Comparison of ENCODE assay signal across 37 cellular contexts in the genomic region with DNA sequence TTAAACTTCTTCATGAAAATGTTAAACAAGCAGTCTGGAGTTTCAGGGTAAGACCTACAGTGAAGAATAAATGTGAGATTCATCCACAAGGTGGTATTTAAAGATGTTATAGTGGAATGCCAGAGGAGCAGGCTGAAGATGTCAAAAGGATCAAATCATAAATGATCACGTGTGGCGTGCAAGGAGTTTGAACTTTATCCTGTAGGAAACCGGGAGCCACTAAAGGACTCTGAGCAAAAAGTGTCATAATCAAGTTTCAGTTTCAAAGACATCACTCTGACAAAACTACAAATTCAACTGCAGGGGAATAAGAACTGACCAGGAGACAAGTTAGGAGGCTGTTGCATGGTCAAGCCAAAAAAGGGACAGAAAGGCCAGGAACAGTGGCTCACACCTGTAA.
"Had no signal": no experiment of that assay in that cellular context is flagged by ENCODE, and none has a peak within 500 bp of the region (broad histone marks: within the 10 kb centered on the region; RNA-seq: fewer than 3 reads in every experiment).

No MANE protein-coding gene starts in this region.

- H3K27ac ChIP-seq: adrenal gland, body of pancreas, brain microvascular endothelial cell, breast epithelium, VCaP had no signal

- ATAC-seq: activated CD8-positive, alpha-beta T cell treated with anti-CD3 and anti-CD28 coated beads for 36 hours; activated naive CD4-positive, alpha-beta T cell treated with anti-CD3 and anti-CD28 coated beads, Interleukin-2, amount 50 U/mL, for 72 hours; activated T-cell treated with anti-CD3 and anti-CD28 coated beads, Interleukin-2, amount 50 U/mL, for 4 hours; activated T-cell treated with anti-CD3 and anti-CD28 coated beads, Interleukin-2, amount 50 U/mL, for 72 hours; activated T-helper 17 cell treated with anti-CD3 and anti-CD28 coated beads, Interleukin-2, amount 50 U/mL, for 72 hours; body of pancreas had no signal

- H3K9me3 ChIP-seq: adrenal gland, body of pancreas, breast epithelium had no signal

- H3K27ac Mint-ChIP-seq: activated B cell treated with CpG ODN at 0.5 μM for 24 hours; activated CD4-positive, alpha-beta memory T cell treated with anti-CD3 and anti-CD28 coated beads for 36 hours; activated CD4-positive, alpha-beta T cell treated with anti-CD3 and anti-CD28 coated beads, Interleukin-2, amount 10 ng/mL, durations not matched to agents 24 days and 14 days; activated CD8-positive, alpha-beta T cell treated with anti-CD3 and anti-CD28 coated beads for 36 hours; activated naive CD4-positive, alpha-beta T cell treated with anti-CD3 and anti-CD28 coated beads for 36 hours; activated naive CD4-positive, alpha-beta T cell treated with anti-CD3 and anti-CD28 coated beads, Interleukin-2, amount 50 U/mL, for 72 hours; activated naive CD8-positive, alpha-beta T cell treated with anti-CD3 and anti-CD28 coated beads for 36 hours; activated T-cell treated with anti-CD3 and anti-CD28 coated beads, Interleukin-2, amount 50 U/mL, for 72 hours; activated T-helper 1 cell treated with anti-CD3 and anti-CD28 coated beads, Interleukin-12 subunit alpha, Interleukin-12 subunit beta, Interleukin-2, Interleukin-4 antibody, amounts not matched to agents 30 ng/mL and 10 ng/mL and 1 ng/mL, durations not matched to agents 14 hours and 24 hours and 36 hours; T-helper 1 cell treated with Interleukin-12 subunit alpha and Interleukin-12 subunit beta and Interleukin-4 antibody, amounts not matched to agents 30 μg/mL and 1 μg/mL, for 36 hours; T-helper 2 cell treated with Interferon-gamma antibody and Interleukin-4, amounts not matched to agents 5 μg/mL and 100 μg/mL, for 36 hours had no signal

- H3K9me3 Mint-ChIP-seq: activated B cell treated with CpG ODN at 0.5 μM for 24 hours; activated CD4-positive, alpha-beta memory T cell treated with anti-CD3 and anti-CD28 coated beads for 36 hours; activated CD4-positive, alpha-beta T cell treated with anti-CD3 and anti-CD28 coated beads, Interleukin-2, amount 10 ng/mL, durations not matched to agents 24 days and 14 days; activated CD8-positive, alpha-beta T cell treated with anti-CD3 and anti-CD28 coated beads for 36 hours; activated naive CD4-positive, alpha-beta T cell treated with anti-CD3 and anti-CD28 coated beads for 36 hours; activated naive CD4-positive, alpha-beta T cell treated with anti-CD3 and anti-CD28 coated beads, Interleukin-2, amount 50 U/mL, for 72 hours; activated naive CD8-positive, alpha-beta T cell treated with anti-CD3 and anti-CD28 coated beads for 36 hours; activated T-cell treated with anti-CD3 and anti-CD28 coated beads, Interleukin-2, amount 50 U/mL, for 4 hours; activated T-cell treated with anti-CD3 and anti-CD28 coated beads, Interleukin-2, amount 50 U/mL, for 72 hours; activated T-helper 1 cell treated with anti-CD3 and anti-CD28 coated beads, Interleukin-12 subunit alpha, Interleukin-12 subunit beta, Interleukin-2, Interleukin-4 antibody, amounts not matched to agents 30 ng/mL and 10 ng/mL and 1 ng/mL, durations not matched to agents 14 hours and 24 hours and 36 hours; activated T-helper 17 cell treated with anti-CD3 and anti-CD28 coated beads, Interleukin-2, amount 50 U/mL, for 72 hours; T-helper 1 cell treated with Interleukin-12 subunit alpha and Interleukin-12 subunit beta and Interleukin-4 antibody, amounts not matched to agents 30 μg/mL and 1 μg/mL, for 36 hours; T-helper 2 cell treated with Interferon-gamma antibody and Interleukin-4, amounts not matched to agents 5 μg/mL and 100 μg/mL, for 36 hours had no signal

- H3K4me3 Mint-ChIP-seq: activated B cell treated with CpG ODN at 0.5 μM for 24 hours; activated CD4-positive, alpha-beta memory T cell treated with anti-CD3 and anti-CD28 coated beads for 36 hours; activated CD4-positive, alpha-beta T cell treated with anti-CD3 and anti-CD28 coated beads, Interleukin-2, amount 10 ng/mL, durations not matched to agents 24 days and 14 days; activated CD8-positive, alpha-beta T cell treated with anti-CD3 and anti-CD28 coated beads for 36 hours; activated naive CD4-positive, alpha-beta T cell treated with anti-CD3 and anti-CD28 coated beads for 36 hours; activated naive CD8-positive, alpha-beta T cell treated with anti-CD3 and anti-CD28 coated beads for 36 hours; activated T-cell treated with anti-CD3 and anti-CD28 coated beads, Interleukin-2, amount 50 U/mL, for 4 hours; activated T-cell treated with anti-CD3 and anti-CD28 coated beads, Interleukin-2, amount 50 U/mL, for 72 hours; activated T-helper 1 cell treated with anti-CD3 and anti-CD28 coated beads, Interleukin-12 subunit alpha, Interleukin-12 subunit beta, Interleukin-2, Interleukin-4 antibody, amounts not matched to agents 30 ng/mL and 10 ng/mL and 1 ng/mL, durations not matched to agents 14 hours and 24 hours and 36 hours; activated T-helper 17 cell treated with anti-CD3 and anti-CD28 coated beads, Interleukin-2, amount 50 U/mL, for 72 hours; T-helper 1 cell treated with Interleukin-12 subunit alpha and Interleukin-12 subunit beta and Interleukin-4 antibody, amounts not matched to agents 30 μg/mL and 1 μg/mL, for 36 hours; T-helper 2 cell treated with Interferon-gamma antibody and Interleukin-4, amounts not matched to agents 5 μg/mL and 100 μg/mL, for 36 hours had no signal

- H3K27me3 Mint-ChIP-seq: activated B cell treated with CpG ODN at 0.5 μM for 24 hours; activated CD4-positive, alpha-beta memory T cell treated with anti-CD3 and anti-CD28 coated beads for 36 hours; activated CD4-positive, alpha-beta T cell treated with anti-CD3 and anti-CD28 coated beads, Interleukin-2, amount 10 ng/mL, durations not matched to agents 24 days and 14 days; activated CD8-positive, alpha-beta T cell treated with anti-CD3 and anti-CD28 coated beads for 36 hours; activated naive CD8-positive, alpha-beta T cell treated with anti-CD3 and anti-CD28 coated beads for 36 hours; activated T-helper 17 cell treated with anti-CD3 and anti-CD28 coated beads, Interleukin-2, amount 50 U/mL, for 72 hours had no signal

- DNase-seq: activated B cell treated with CpG ODN at 0.5 μM for 24 hours; activated CD4-positive, alpha-beta memory T cell treated with anti-CD3 and anti-CD28 coated beads for 36 hours; activated CD4-positive, alpha-beta T cell treated with anti-CD3 and anti-CD28 coated beads for 4 hours; activated CD4-positive, alpha-beta T cell treated with anti-CD3 and anti-CD28 coated beads, Interleukin-2, amount 10 ng/mL, durations not matched to agents 24 days and 14 days; activated CD4-positive, alpha-beta T cell treated with anti-CD3 and anti-CD28 coated beads, Interleukin-2, amount 50 U/mL, for 1 hour; activated CD4-positive, alpha-beta T cell treated with anti-CD3 and anti-CD28 coated beads, Interleukin-2, amount 50 U/mL, for 4 hours; activated CD4-positive, CD25-positive, alpha-beta regulatory T cell treated with anti-CD3 and anti-CD28 coated beads, Interleukin-2, amount 50 U/mL, for 72 hours; activated CD8-positive, alpha-beta memory T cell treated with anti-CD3 and anti-CD28 coated beads, Interleukin-2, amount 50 U/mL, for 4 hours; activated CD8-positive, alpha-beta T cell treated with anti-CD3 and anti-CD28 coated beads for 36 hours; activated effector memory CD4-positive, alpha-beta T cell treated with anti-CD3 and anti-CD28 coated beads, Interleukin-2, amount 50 U/mL, for 16 hours; activated gamma-delta T cell treated with Interleukin-2 at 50 U/mL for 16 hours; activated naive CD4-positive, alpha-beta T cell; activated naive CD4-positive, alpha-beta T cell treated with anti-CD3 and anti-CD28 coated beads for 36 hours; activated naive CD4-positive, alpha-beta T cell treated with anti-CD3 and anti-CD28 coated beads, Interleukin-2, amount 50 U/mL, for 16 hours; activated naive CD8-positive, alpha-beta T cell treated with anti-CD3 and anti-CD28 coated beads for 36 hours; activated T-cell treated with anti-CD3 and anti-CD28 coated beads for 4 hours; activated T-cell treated with anti-CD3 and anti-CD28 coated beads, Interleukin-2, amount 50 U/mL, for 1 hour; activated T-cell treated with anti-CD3 and anti-CD28 coated beads, Interleukin-2, amount 50 U/mL, for 4 hours; activated T-cell treated with anti-CD3 and anti-CD28 coated beads, Interleukin-2, amount 50 U/mL, for 72 hours; adrenal gland; amniotic stem cell; aorta; body of pancreas; brain microvascular endothelial cell; central memory CD4-positive, alpha-beta T cell; T-helper 1 cell; T-helper 2 cell; T-helper 9 cell had no signal

- FAIRE-seq: astrocyte, TTC549 had no signal

- H3K4me1 ChIP-seq: body of pancreas, breast epithelium had no signal

- H3K27me3 ChIP-seq: adrenal gland, body of pancreas, brain microvascular endothelial cell, breast epithelium had no signal

- H3K36me3 ChIP-seq: brain microvascular endothelial cell, breast epithelium had no signal

- H3K4me1 Mint-ChIP-seq: activated B cell treated with CpG ODN at 0.5 μM for 24 hours; activated CD4-positive, alpha-beta T cell treated with anti-CD3 and anti-CD28 coated beads, Interleukin-2, amount 10 ng/mL, durations not matched to agents 24 days and 14 days; activated naive CD8-positive, alpha-beta T cell treated with anti-CD3 and anti-CD28 coated beads for 36 hours; activated T-helper 17 cell treated with anti-CD3 and anti-CD28 coated beads, Interleukin-2, amount 50 U/mL, for 72 hours had no signal

- H3K4me3 ChIP-seq: adrenal gland, body of pancreas, breast epithelium had no signal
